18 cellular contexts compared by ENCODE assay signal in genomic region chr13:104616990-104617389, GRCh38.
"Had no signal": no experiment of that assay in that cellular context is flagged by ENCODE, and none has a peak within 500 bp of the region (broad histone marks: within the 10 kb centered on the region; RNA-seq: fewer than 3 reads in every experiment).

No MANE protein-coding gene starts in this region.

- ATAC-seq: activated CD8-positive, alpha-beta T cell treated with anti-CD3 and anti-CD28 coated beads, Interleukin-2, amount 10 ng/mL, durations not matched to agents 7 days and 5 days; activated T-cell treated with anti-CD3 and anti-CD28 coated beads, Interleukin-2, amount 50 U/mL, for 4 hours; left cardiac atrium; mucosa of descending colon; stimulated activated naive B cell treated with anti-CD40 and anti-IgM and Interleukin-4, amounts not matched to agents 10 μg/mL and 1 μg/mL and 100 μg/mL, for 72 hours had no signal

- DNase-seq: activated CD4-positive, alpha-beta T cell treated with anti-CD3 and anti-CD28 coated beads, Interleukin-2, amount 10 ng/mL, durations not matched to agents 24 days and 14 days; activated CD8-positive, alpha-beta T cell treated with anti-CD3 and anti-CD28 coated beads, Interleukin-2, amount 10 ng/mL, durations not matched to agents 7 days and 5 days; activated effector memory CD4-positive, alpha-beta T cell treated with Interleukin-2 at 50 U/mL for 16 hours; activated naive CD4-positive, alpha-beta T cell treated with anti-CD3 and anti-CD28 coated beads, Interleukin-2, amount 50 U/mL, for 16 hours; activated T-cell treated with anti-CD3 and anti-CD28 coated beads, Interleukin-2, amount 50 U/mL, for 4 hours; aorta; brain microvascular endothelial cell; colonic mucosa; endodermal cell; foreskin fibroblast; hippocampal formation; left cardiac atrium; mesenchymal stem cell; mucosa of descending colon; naive B cell; retina; spleen; stimulated activated naive B cell treated with anti-CD40 and anti-IgM and Interleukin-4, amounts not matched to agents 10 μg/mL and 1 μg/mL and 100 μg/mL, for 72 hours had no signal
